In genomic region chr1:42335050-42335808, GRCh38 we compare ENCODE assay signal across 1 cellular context.
A peak's percentile ranks its signal among the peaks of the same experiment; 100 is the strongest.
TF ChIP-seq lines count a peak whose summit lies in the region.

FOXJ3 (minus strand) TSS chr1:42335235; CDS start chr1:42311093, 24,142 bp downstream.

TF ChIP-seq in H1, 55 proteins besides CTCF, POLR2A, EP300 and RAD21:
- TF ChIP-seq CBX5 (IDR thresholded peaks at IDR 0.05; ENCODE audit: low read depth, low read length) = no peak
- TF ChIP-seq RFX5 (IDR thresholded peaks at IDR 0.05; ENCODE audit: borderline replicate concordance, low read depth, low read length) = no peak
- no peak for TF ChIP-seq CBX8 (IDR thresholded peaks at IDR 0.05; ENCODE audit: borderline replicate concordance, low read depth, low read length)
- TF ChIP-seq ATF2 (IDR thresholded peaks at IDR 0.05; ENCODE audit: low read length) = no peak
- peak; percentile 79 for TF ChIP-seq SP1 (IDR thresholded peaks at IDR 0.05; ENCODE audit: low read depth, low read length)
- TF ChIP-seq MAX (IDR thresholded peaks at IDR 0.05) = peak; percentile 92
- peak; percentile 24; the same call in 1 of the 2 replicates for TF ChIP-seq JUND (IDR thresholded peaks at IDR 0.05; ENCODE audit: low read length)
- peak; percentile 77; the same call in 1 of the 2 replicates for TF ChIP-seq YY1 (IDR thresholded peaks at IDR 0.05; ENCODE audit: low read depth, low read length)
- peak in 1 of 2 experiments; percentile 88; a peak in 2 of 4 replicates for TF ChIP-seq SIN3A (conservative IDR thresholded peaks at IDR 0.05 in 1 of 2, IDR thresholded peaks at IDR 0.05 in 1 of 2; ENCODE audit: low read depth in 1 of 2, low read length in 2 of 2)
- peak; percentile 93 for TF ChIP-seq CREB1 (IDR thresholded peaks at IDR 0.05)
- peak; percentile 48 for TF ChIP-seq SAP30 (IDR thresholded peaks at IDR 0.05; ENCODE audit: insufficient read depth, insufficient replicate concordance, low read length)
- no peak for TF ChIP-seq KDM4A (IDR thresholded peaks at IDR 0.05; ENCODE audit: low read depth, low read length, severe bottlenecking)
- peak; percentile 69; the same call in 1 of the 2 replicates for TF ChIP-seq TCF12 (IDR thresholded peaks at IDR 0.05; ENCODE audit: low read depth, low read length)
- TF ChIP-seq E2F6 (IDR thresholded peaks at IDR 0.05) = peak; percentile 68; the same call in 1 of the 2 replicates
- TF ChIP-seq CHD2 (IDR thresholded peaks at IDR 0.05; ENCODE audit: low read length) = peak; percentile 98
- TF ChIP-seq FOSL1 (IDR thresholded peaks at IDR 0.05; ENCODE audit: insufficient read depth, low read depth, low read length) = no peak
- peak; percentile 95 for TF ChIP-seq POLR2AphosphoS5 (IDR thresholded peaks at IDR 0.05; ENCODE audit: low read depth, low read length)
- TF ChIP-seq SIX5 (IDR thresholded peaks at IDR 0.05; ENCODE audit: low read depth, low read length) = no peak
- peak; percentile 91; the same call in 1 of the 2 replicates for TF ChIP-seq PHF8 (conservative IDR thresholded peaks at IDR 0.05; ENCODE audit: low read depth, low read length)
- TF ChIP-seq TAF7 (optimal IDR thresholded peaks at IDR 0.05; ENCODE audit: borderline replicate concordance, low read depth, low read length) = peak; percentile 96
- peak; percentile 95 for TF ChIP-seq TBP (IDR thresholded peaks at IDR 0.05; ENCODE audit: low read depth, low read length)
- no peak for TF ChIP-seq SIRT6 (IDR thresholded peaks at IDR 0.05; ENCODE audit: low read length)
- TF ChIP-seq ASH2L (IDR thresholded peaks at IDR 0.05; ENCODE audit: low read length) = peak; percentile 75
- no peak for TF ChIP-seq CEBPB (IDR thresholded peaks at IDR 0.05; ENCODE audit: low read depth, low read length)
- no peak for TF ChIP-seq KDM5A (IDR thresholded peaks at IDR 0.05; ENCODE audit: low read length)
- peak; percentile 88; the same call in 1 of the 2 replicates for TF ChIP-seq GTF2F1 (IDR thresholded peaks at IDR 0.05; ENCODE audit: borderline replicate concordance, low read depth, low read length)
- TF ChIP-seq NRF1 (IDR thresholded peaks at IDR 0.05; ENCODE audit: low read depth, low read length) = no peak
- TF ChIP-seq TAF1 (IDR thresholded peaks at IDR 0.05; ENCODE audit: low read depth, low read length) = peak; percentile 99
- TF ChIP-seq TEAD4 (IDR thresholded peaks at IDR 0.05; ENCODE audit: low read depth, low read length) = peak; percentile 71
- peak; percentile 92; the same call in 1 of the 2 replicates for TF ChIP-seq EGR1 (IDR thresholded peaks at IDR 0.05; ENCODE audit: borderline replicate concordance, low read depth, low read length)
- TF ChIP-seq CTBP2 (IDR thresholded peaks at IDR 0.05; ENCODE audit: borderline replicate concordance, insufficient read depth, insufficient read length, low read length) = no peak
- no peak for TF ChIP-seq EZH2 (IDR thresholded peaks at IDR 0.05; ENCODE audit: low read depth, low read length, severe bottlenecking)
- TF ChIP-seq CHD7 (IDR thresholded peaks at IDR 0.05; ENCODE audit: insufficient replicate concordance, low read length) = no peak
- TF ChIP-seq RBBP5 (IDR thresholded peaks at IDR 0.05; ENCODE audit: borderline replicate concordance, low read depth, low read length) = peak; percentile 38
- TF ChIP-seq HDAC2 (IDR thresholded peaks at IDR 0.05; ENCODE audit: borderline replicate concordance in 1 of 2, low read depth in 2 of 2, low read length in 2 of 2) = 0 out of 4 replicates have a peak, but pooled peaks of 1 of the 2 experiments have one; percentile 49
- no peak for TF ChIP-seq KDM1A (IDR thresholded peaks at IDR 0.05; ENCODE audit: borderline replicate concordance, low read length)
- TF ChIP-seq SP4 (IDR thresholded peaks at IDR 0.05; ENCODE audit: low read length) = no peak; the same call in 1 of the 2 replicates
